In the genomic region with DNA sequence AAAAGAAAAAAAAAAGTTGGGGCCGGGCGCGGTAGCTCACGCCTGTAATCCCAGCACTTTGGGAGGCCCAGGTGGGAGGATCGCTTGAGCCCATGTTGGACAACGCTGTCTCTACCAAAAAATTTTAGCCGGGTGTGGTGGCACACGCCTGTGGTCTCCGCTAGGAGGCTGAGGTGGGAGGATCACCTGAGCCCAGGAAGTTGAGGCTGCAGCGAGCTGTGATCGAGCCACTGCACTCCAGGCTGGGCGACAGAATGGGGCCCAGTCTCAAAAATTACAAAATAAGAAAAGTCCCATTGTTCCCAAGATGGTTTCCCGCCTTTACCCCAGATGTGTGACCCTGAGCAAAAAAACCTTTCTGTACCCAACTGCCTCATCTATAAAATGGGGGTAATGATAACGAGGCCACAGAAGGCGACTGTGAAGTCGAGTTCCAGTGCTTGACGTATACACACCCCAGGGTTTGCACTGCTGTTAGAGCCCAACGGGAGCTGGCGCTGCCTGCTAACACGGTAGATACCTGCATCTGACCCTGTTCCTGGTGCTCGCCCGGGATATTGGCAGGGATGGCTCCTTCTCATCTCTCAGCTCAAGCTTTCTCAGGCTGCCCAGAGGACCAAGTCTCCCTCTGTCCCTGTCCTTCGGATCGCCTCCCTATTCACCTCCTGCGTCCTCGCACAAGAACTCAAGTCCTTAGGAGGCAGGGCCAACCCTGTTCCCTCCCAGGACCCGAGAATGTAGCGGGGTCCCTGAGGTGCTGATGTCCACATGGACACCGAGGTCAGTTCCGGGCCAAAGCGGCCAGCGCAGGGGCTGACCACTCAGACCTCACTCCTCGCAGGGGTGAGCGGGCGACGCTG, we compare ENCODE assay signal across 8 cellular contexts. TPM values are rescaled to one million over a fixed set of nuclear protein-coding genes. Genes with fewer than 3 reads are reported as not detected.
A peak's percentile ranks its signal among the peaks of the same experiment; 100 is the strongest.
DNase-seq lines count a peak whose midpoint lies in the region; ATAC-seq lines count a peak whose summit lies in the region.

No MANE protein-coding gene starts in this region.

- H3K27me3 ChIP-seq in mononuclear cell (ENCODE audit: insufficient read depth, low read length), result no peaks in the 10 kb centered on the region

- ATAC-seq in HG03521 (IDR thresholded peaks at IDR 0.05; ENCODE audit: unreplicated experiment) (no peak), HG02884 (IDR thresholded peaks at IDR 0.05; ENCODE audit: unreplicated experiment) (no peak)

- H3K4me1 ChIP-seq in mononuclear cell (ENCODE audit: insufficient read depth, low read length), result peaks cover 46% of the 10 kb centered on the region

- H3K4me3 ChIP-seq in mononuclear cell (ENCODE audit: low read length), result peak overlapping the region; percentile 87

- DNase-seq in NCI-H2227 treated with DMSO at 0.1 percent for 48 hours (lab: John Stamatoyannopoulos, UW) (peak; percentile 71), NCI-H2227 (lab: John Stamatoyannopoulos, UW; ENCODE audit: unreplicated experiment) (no peak), NCI-H460 (ENCODE audit: extremely low read depth, low read depth) (peak; percentile 50), cerebellar cortex (ENCODE audit: low spot score) (peak; percentile 78), KG1 (lab: John Stamatoyannopoulos, UW) (no peak)

- no peaks in the 10 kb centered on the region for H3K9me3 ChIP-seq in mononuclear cell (ENCODE audit: low read depth, low read length)

RNA-seq across cellular contexts. Expression of gene RPLP2, which starts 1.1 kb away (rescaled TPM):
- 1,205 and 1,442 TPM in 2 replicates for total RNA-seq in NCI-H460 (2014; rRNA removed; shearing (Covaris generic))
- polyA plus RNA-seq in NCI-H460 (2014; cell fraction: nucleus; rRNA removed), result 152 and 204 TPM in 2 replicates
- total RNA-seq in mononuclear cell, result 653 TPM

RNA-seq across cellular contexts. Expression of gene PIDD1, which starts 3.6 kb away (rescaled TPM):
- 3.1 and 3.6 TPM in 2 replicates for total RNA-seq in NCI-H460 (2014; rRNA removed; shearing (Covaris generic))
- polyA plus RNA-seq in NCI-H460 (2014; cell fraction: nucleus; rRNA removed), result 88.0 and 98.8 TPM in 2 replicates
- total RNA-seq in mononuclear cell, result 6.2 TPM

RNA-seq across cellular contexts. Expression of gene PNPLA2, which starts 10.1 kb away (rescaled TPM):
- total RNA-seq in NCI-H460 (2014; rRNA removed; shearing (Covaris generic)), result 15.0 and 15.7 TPM in 2 replicates
- polyA plus RNA-seq in NCI-H460 (2014; cell fraction: nucleus; rRNA removed), result 47.5 and 78.1 TPM in 2 replicates
- 81.0 TPM for total RNA-seq in mononuclear cell

RNA-seq across cellular contexts. Expression of gene SLC25A22, which starts 10.6 kb away (rescaled TPM):
- 16.2 and 20.8 TPM in 2 replicates for total RNA-seq in NCI-H460 (2014; rRNA removed; shearing (Covaris generic))
- 51.7 and 55.5 TPM in 2 replicates for polyA plus RNA-seq in NCI-H460 (2014; cell fraction: nucleus; rRNA removed)
- total RNA-seq in mononuclear cell, result 3.5 TPM

RNA-seq across cellular contexts. Expression of gene CEND1, which starts 18.8 kb away (rescaled TPM):
- not detected in 2 replicates for total RNA-seq in NCI-H460 (2014; rRNA removed; shearing (Covaris generic))
- polyA plus RNA-seq in NCI-H460 (2014; cell fraction: nucleus; rRNA removed), result not detected in 2 replicates
- total RNA-seq in mononuclear cell, result not detected

Comparison
In these comparisons a context has a peak if more than half of its experiments do, and no peak if none do; other contexts are left out.
1. DNase-seq: peak in NCI-H2227 treated with DMSO at 0.1 percent for 48 hours (single experiment), NCI-H460 (single experiment) and cerebellar cortex (single experiment); none in NCI-H2227 (single experiment) and KG1 (single experiment).